26 cellular contexts compared by ENCODE assay signal in the genomic region with DNA sequence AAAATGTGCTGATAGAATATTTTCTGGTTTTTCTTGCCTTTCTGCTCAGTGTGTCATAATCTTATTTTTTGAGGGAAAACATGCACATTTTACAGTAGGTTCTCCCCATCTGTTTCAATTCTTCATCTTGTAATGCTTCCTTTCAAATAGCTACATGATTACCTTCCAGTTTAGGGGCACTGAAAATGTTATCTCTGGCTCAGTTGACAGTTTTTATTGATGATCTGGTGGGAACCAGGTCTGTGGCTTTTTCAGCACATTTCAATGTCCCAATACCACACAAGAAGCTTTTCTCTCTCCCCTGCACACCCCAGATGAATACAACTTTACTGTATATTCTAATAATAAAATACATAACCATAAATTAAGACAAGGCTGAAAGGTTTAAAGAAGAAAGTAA.
"Had no signal": no experiment of that assay in that cellular context is flagged by ENCODE, and none has a peak within 500 bp of the region (broad histone marks: within the 10 kb centered on the region; RNA-seq: fewer than 3 reads in every experiment).

No MANE protein-coding gene starts in this region.

- H3K27ac Mint-ChIP-seq: effector memory CD8-positive, alpha-beta T cell; natural killer cell treated with Interleukin-12 subunit alpha and Interleukin-12 subunit beta and Interleukin-15 and Interleukin-18, amount 100 ng/mL, for 72 hours; progenitor cell of endocrine pancreas; stimulated activated memory B cell treated with anti-CD40 and anti-IgM and Interleukin-4, amounts not matched to agents 10 μg/mL and 1 μg/mL and 100 μg/mL, for 72 hours; type B pancreatic cell had no signal

- H2AFZ ChIP-seq: parathyroid adenoma had no signal

- DNase-seq: cortex of kidney; effector memory CD8-positive, alpha-beta T cell; erythroblast; esophagus squamous epithelium; kidney; mucosa of descending colon; naive B cell; sigmoid colon; spleen; stimulated activated CD4-positive, alpha-beta T cell treated with anti-CD3 and anti-CD28 coated beads, Interleukin-4, amount 100 ng/mL, for 4 hours; stimulated activated naive CD8-positive, alpha-beta T cell treated with anti-CD3 and anti-CD28 coated beads, Interleukin-15, Interleukin-2, amounts not matched to agents 100 U/mL and 50 U/mL, for 24 hours; substantia nigra; testis; tibial artery had no signal

- ATAC-seq: effector memory CD8-positive, alpha-beta T cell; left lobe of liver; mucosa of descending colon; natural killer cell treated with Interleukin-12 subunit alpha and Interleukin-12 subunit beta and Interleukin-15 and Interleukin-18, amount 100 ng/mL, for 72 hours; stimulated activated memory B cell treated with anti-CD40 and anti-IgM and Interleukin-4, amounts not matched to agents 10 μg/mL and 1 μg/mL and 100 μg/mL, for 72 hours; stimulated activated naive CD8-positive, alpha-beta T cell treated with anti-CD3 and anti-CD28 coated beads, Interleukin-15, Interleukin-2, amounts not matched to agents 100 U/mL and 50 U/mL, for 24 hours had no signal

- H3K4me3 Mint-ChIP-seq: effector memory CD8-positive, alpha-beta T cell; memory B cell; naive B cell; natural killer cell treated with Interleukin-12 subunit alpha and Interleukin-12 subunit beta and Interleukin-15 and Interleukin-18, amount 100 ng/mL, for 72 hours; neural crest cell; stimulated activated memory B cell treated with anti-CD40 and anti-IgM and Interleukin-4, amounts not matched to agents 10 μg/mL and 1 μg/mL and 100 μg/mL, for 72 hours; type B pancreatic cell had no signal

- H3K9me3 Mint-ChIP-seq: effector memory CD8-positive, alpha-beta T cell; memory B cell; naive B cell; natural killer cell treated with Interleukin-12 subunit alpha and Interleukin-12 subunit beta and Interleukin-15 and Interleukin-18, amount 100 ng/mL, for 72 hours; neural crest cell; stimulated activated memory B cell treated with anti-CD40 and anti-IgM and Interleukin-4, amounts not matched to agents 10 μg/mL and 1 μg/mL and 100 μg/mL, for 72 hours had no signal

- FAIRE-seq: endometrium, frontal cortex, kidney had no signal

- H3K27ac ChIP-seq: esophagus squamous epithelium, parathyroid adenoma, sigmoid colon, skin epidermis, spleen, testis, tibial artery had no signal

- H3K9ac ChIP-seq: parathyroid adenoma had no signal

- H3K36me3 Mint-ChIP-seq: memory B cell; naive B cell; natural killer cell treated with Interleukin-12 subunit alpha and Interleukin-12 subunit beta and Interleukin-15 and Interleukin-18, amount 100 ng/mL, for 72 hours; type B pancreatic cell had no signal

- H3K27me3 ChIP-seq: esophagus squamous epithelium, sigmoid colon, spleen, testis, tibial artery had no signal

- H3K9me3 ChIP-seq: esophagus squamous epithelium, mucosa of descending colon, sigmoid colon, spleen, testis, tibial artery had no signal

- H3K36me3 ChIP-seq: esophagus squamous epithelium, sigmoid colon, spleen, tibial artery had no signal

- H3K27me3 Mint-ChIP-seq: effector memory CD8-positive, alpha-beta T cell; memory B cell; naive B cell; natural killer cell treated with Interleukin-12 subunit alpha and Interleukin-12 subunit beta and Interleukin-15 and Interleukin-18, amount 100 ng/mL, for 72 hours; progenitor cell of endocrine pancreas; stimulated activated memory B cell treated with anti-CD40 and anti-IgM and Interleukin-4, amounts not matched to agents 10 μg/mL and 1 μg/mL and 100 μg/mL, for 72 hours; type B pancreatic cell had no signal

- H3K4me3 ChIP-seq: esophagus squamous epithelium, lung, mucosa of descending colon, sigmoid colon, skin epidermis, spleen, testis, tibial artery had no signal
